In genomic region chr3:40720863-40721262, GRCh38 we compare ENCODE assay signal across 31 cellular contexts.
A peak's percentile ranks its signal among the peaks of the same experiment; 100 is the strongest.
DNase-seq lines count a peak whose midpoint lies in the region; ATAC-seq and TF ChIP-seq lines count a peak whose summit lies in the region.
"Had no signal": no experiment of that assay in that cellular context is flagged by ENCODE, and none has a peak within 500 bp of the region (broad histone marks: within the 10 kb centered on the region; RNA-seq: fewer than 3 reads in every experiment).

No MANE protein-coding gene starts in this region.

- H3K4me3 ChIP-seq in BLaER1: no peak overlapping the region
- no peak overlapping the region for H3K4me3 ChIP-seq in mesendoderm (ENCODE audit: low read length)
- H3K4me3 ChIP-seq: breast epithelium, PC-9, right atrium auricular region, thoracic aorta had no signal

- in situ Hi-C loops in SK-MEL-5 (cut with HindIII; ENCODE audit: low pct_unique_long_range_greater_than_20kb, low sequenced_read_pairs): no loop called here

- H3K4me1 Mint-ChIP-seq in mesothelial cell of epicardium: peaks cover 15% of the 10 kb centered on the region
- H3K4me1 Mint-ChIP-seq: activated CD4-positive, alpha-beta T cell treated with anti-CD3 and anti-CD28 coated beads, Interleukin-2, amount 10 ng/mL, durations not matched to agents 7 days and 5 days; CD4-positive, alpha-beta memory T cell had no signal

- no CpG with 5 or more reads among the region's 3 CpGs for WGBS in mesendoderm (ENCODE audit: extremely low coverage, insufficient coverage, low lambda C conversion rate)

- peaks cover 29% of the 10 kb centered on the region for H3K4me1 ChIP-seq in BLaER1
- no peaks in the 10 kb centered on the region for H3K4me1 ChIP-seq in mesendoderm (ENCODE audit: control insufficient read depth, low read depth, low read length)
- H3K4me1 ChIP-seq: breast epithelium, parathyroid adenoma, right atrium auricular region had no signal

- H3K27me3 Mint-ChIP-seq in mesothelial cell of epicardium (ENCODE audit: low read depth): no peaks in the 10 kb centered on the region

- H2BK15ac ChIP-seq in mesendoderm (replicated peaks; ENCODE audit: low read depth): no peak overlapping the region

- no peak overlapping the region for H3K18ac ChIP-seq in mesendoderm (ENCODE audit: low read length)

- H3K4me3 Mint-ChIP-seq in mesothelial cell of epicardium: no peak overlapping the region
- H3K4me3 Mint-ChIP-seq: activated CD4-positive, alpha-beta T cell treated with anti-CD3 and anti-CD28 coated beads, Interleukin-2, amount 10 ng/mL, durations not matched to agents 7 days and 5 days; activated naive CD8-positive, alpha-beta T cell; CD4-positive, alpha-beta memory T cell; nephron progenitor cell had no signal

- peak overlapping the region; percentile 12 for H3K4me2 ChIP-seq in BLaER1
- H3K4me2 ChIP-seq in mesendoderm (ENCODE audit: low read length): no peak overlapping the region
- H3K4me2 ChIP-seq: PC-9 had no signal

- H4K20me1 ChIP-seq in BLaER1: no peaks in the 10 kb centered on the region

- H3K79me2 ChIP-seq in mesendoderm (ENCODE audit: control insufficient read depth, insufficient read depth, low read length): no peaks in the 10 kb centered on the region
- H3K79me2 ChIP-seq: parathyroid adenoma had no signal

- no peak overlapping the region for H2BK5ac ChIP-seq in mesendoderm (ENCODE audit: low read length)

- TF ChIP-seq CTCF in mesothelial cell of epicardium (IDR thresholded peaks at IDR 0.05; ENCODE audit: unreplicated experiment): no peak

- no peak overlapping the region for H4K8ac ChIP-seq in mesendoderm (ENCODE audit: low read depth, low read length)

- no peak overlapping the region for H4K5ac ChIP-seq in mesendoderm (ENCODE audit: low read length)

- H3K79me1 ChIP-seq in mesendoderm (ENCODE audit: low read length): no peaks in the 10 kb centered on the region

- no peaks in the 10 kb centered on the region for H3K36me3 ChIP-seq in BLaER1
- no peaks in the 10 kb centered on the region for H3K36me3 ChIP-seq in mesendoderm (ENCODE audit: control insufficient read depth, insufficient read depth, low read length)
- H3K36me3 ChIP-seq: breast epithelium, right atrium auricular region, thoracic aorta had no signal

- H2BK120ac ChIP-seq in mesendoderm (ENCODE audit: low read depth, low read length): no peak overlapping the region

- no peak overlapping the region for H2AK5ac ChIP-seq in mesendoderm (ENCODE audit: low read length)

- no peak overlapping the region for H3K27ac ChIP-seq in BLaER1
- no peak overlapping the region for H3K27ac ChIP-seq in mesendoderm (ENCODE audit: low read depth, low read length)
- H3K27ac ChIP-seq: breast epithelium, parathyroid adenoma, PC-9, right atrium auricular region, thoracic aorta had no signal

- DNase-seq in NCI-H1092 treated with DMSO at 0.1 percent for 48 hours (lab: John Stamatoyannopoulos, UW) (peak; percentile 10), NCI-H1092 (lab: John Stamatoyannopoulos, UW) (no peak), SK-MEL-5 (ENCODE audit: low read depth, low spot score) (peak; percentile 6), mesendoderm (peak; percentile 30), mesothelial cell of epicardium (ENCODE audit: low spot score in 2 of 2, unreplicated experiment in 2 of 2) (no peak)
- DNase-seq: activated CD4-positive, alpha-beta T cell treated with anti-CD3 and anti-CD28 coated beads, Interleukin-2, amount 10 ng/mL, durations not matched to agents 7 days and 5 days; activated effector memory CD4-positive, alpha-beta T cell treated with anti-CD3 and anti-CD28 coated beads, Interleukin-2, amount 50 U/mL, for 16 hours; activated T-cell treated with anti-CD3 and anti-CD28 coated beads, Interleukin-2, amount 50 U/mL, for 1 hour; CD4-positive, alpha-beta memory T cell; HCEC 1CT; hippocampal formation; Karpas-422; left cardiac atrium; NCI-H1436 treated with DMSO at 0.1 percent for 48 hours; NCI-H2081 treated with DMSO at 0.1 percent for 48 hours; NCI-H446 treated with DMSO at 0.1 percent for 48 hours; nephron progenitor cell; PC-9; Right ventricle myocardium superior; stimulated activated CD4-positive, alpha-beta T cell treated with anti-CD3 and anti-CD28 coated beads, Interleukin-1b, Interleukin-23, amount 100 ng/mL, for 48 hours; stimulated activated naive CD8-positive, alpha-beta T cell treated with anti-CD3 and anti-CD28 coated beads, Interleukin-15, Interleukin-2, amounts not matched to agents 100 U/mL and 50 U/mL, for 24 hours; SW 1271; T1000 had no signal

- no peak overlapping the region for H3K27ac Mint-ChIP-seq in mesothelial cell of epicardium
- H3K27ac Mint-ChIP-seq: activated CD4-positive, alpha-beta T cell treated with anti-CD3 and anti-CD28 coated beads, Interleukin-2, amount 10 ng/mL, durations not matched to agents 7 days and 5 days; activated naive CD8-positive, alpha-beta T cell; CD4-positive, alpha-beta memory T cell; nephron progenitor cell had no signal

- H3K27me3 ChIP-seq in BLaER1 (no peaks in the 10 kb centered on the region), mesendoderm (ENCODE audit: insufficient read depth, low read length, poor library complexity) (no peaks in the 10 kb centered on the region)
- H3K27me3 ChIP-seq: breast epithelium, right atrium auricular region had no signal

- H3K4ac ChIP-seq in mesendoderm (ENCODE audit: low read depth, low read length): no peak overlapping the region

- ATAC-seq in HG02759 (IDR thresholded peaks at IDR 0.05; ENCODE audit: unreplicated experiment): no peak
- ATAC-seq in GM21825 (IDR thresholded peaks at IDR 0.05; ENCODE audit: unreplicated experiment): no peak
- ATAC-seq: left cardiac atrium; stimulated activated naive CD8-positive, alpha-beta T cell treated with anti-CD3 and anti-CD28 coated beads, Interleukin-15, Interleukin-2, amounts not matched to agents 100 U/mL and 50 U/mL, for 24 hours had no signal

- no peaks in the 10 kb centered on the region for H3K9me3 ChIP-seq in BLaER1
- H3K9me3 ChIP-seq: breast epithelium, right atrium auricular region, thoracic aorta had no signal

- H3K9ac ChIP-seq in BLaER1 (no peak overlapping the region), mesendoderm (ENCODE audit: low read length) (no peak overlapping the region)
- H3K9ac ChIP-seq: parathyroid adenoma had no signal

- H3K9me3 Mint-ChIP-seq in mesothelial cell of epicardium: no peaks in the 10 kb centered on the region
- H3K9me3 Mint-ChIP-seq: activated CD4-positive, alpha-beta T cell treated with anti-CD3 and anti-CD28 coated beads, Interleukin-2, amount 10 ng/mL, durations not matched to agents 7 days and 5 days; CD4-positive, alpha-beta memory T cell; nephron progenitor cell had no signal

- H3K23ac ChIP-seq in mesendoderm (ENCODE audit: low read length): no peak overlapping the region

- H3K56ac ChIP-seq in mesendoderm (ENCODE audit: low read length): no peak overlapping the region

- no peaks in the 10 kb centered on the region for H3K36me3 Mint-ChIP-seq in mesothelial cell of epicardium
- H3K36me3 Mint-ChIP-seq: activated naive CD8-positive, alpha-beta T cell; CD4-positive, alpha-beta memory T cell had no signal

Comparison
In these comparisons a context has a peak if more than half of its experiments do, and no peak if none do; other contexts are left out.
1. DNase-seq: peak in NCI-H1092 treated with DMSO at 0.1 percent for 48 hours (single experiment), SK-MEL-5 (single experiment) and mesendoderm (single experiment); none in NCI-H1092 (single experiment) and mesothelial cell of epicardium (0 of 2).